In genomic region chr7:5690931-5691461, GRCh38 we compare ENCODE assay signal across 8 cellular contexts.
A peak's percentile ranks its signal among the peaks of the same experiment; 100 is the strongest.
DNase-seq lines count a peak whose midpoint lies in the region; ATAC-seq and TF ChIP-seq lines count a peak whose summit lies in the region.

No MANE protein-coding gene starts in this region.

- ATAC-seq in right lobe of liver (no peak), GM21423 (IDR thresholded peaks at IDR 0.05; ENCODE audit: unreplicated experiment) (no peak), GM21619 (IDR thresholded peaks at IDR 0.05; ENCODE audit: unreplicated experiment) (no peak)

- no peaks in the 10 kb centered on the region for H3K27me3 ChIP-seq in right lobe of liver
- no peaks in the 10 kb centered on the region for H3K27me3 ChIP-seq in WERI-Rb-1 (ENCODE audit: insufficient read depth, low read depth, severe bottlenecking)

- intact Hi-C loops in right lobe of liver (cut with DNase I) = no loop called here

- H3K9me3 ChIP-seq in right lobe of liver = no peaks in the 10 kb centered on the region
- no peaks in the 10 kb centered on the region for H3K9me3 ChIP-seq in WERI-Rb-1 (ENCODE audit: severe bottlenecking)

- TF ChIP-seq POLR2A in right lobe of liver (IDR thresholded peaks at IDR 0.05) = no peak

- WGBS in right lobe of liver (ENCODE audit: insufficient coverage, low coverage, low lambda C conversion rate, missing lambda C conversion rate) = 88% methylated on average over 5 of the region's 12 CpGs

- H3K4me1 ChIP-seq in right lobe of liver = peaks cover 0 to 32% (median 17%) of the 10 kb centered on the region in 4 donors

- in situ Hi-C loops in astrocyte of the spinal cord (cut with HindIII; ENCODE audit: low sequenced_read_pairs) = no loop called here

- H3K27ac ChIP-seq in right lobe of liver = peak overlapping the region; percentile 23 to 65 (median 44)
- peak overlapping the region; percentile 91 for H3K27ac ChIP-seq in temporal lobe (ENCODE audit: low read depth, low read length)
- H3K27ac ChIP-seq in WERI-Rb-1 = no peak overlapping the region

- H3K4me3 ChIP-seq in astrocyte of the spinal cord (ENCODE audit: low read depth, low read length) = no peak overlapping the region
- no peak overlapping the region for H3K4me3 ChIP-seq in right lobe of liver
- H3K4me3 ChIP-seq in WERI-Rb-1 (ENCODE audit: low read depth, low read length) = no peak overlapping the region

- peak; percentile 42 for DNase-seq in activated CD4-positive, alpha-beta T cell treated with anti-CD3 and anti-CD28 coated beads for 48 hours
- no peak for DNase-seq in activated CD4-positive, alpha-beta T cell treated with anti-CD3 and anti-CD28 coated beads for 1 hour
- DNase-seq in astrocyte of the spinal cord (ENCODE audit: low read depth, low spot score) (peak; percentile 22), right lobe of liver (no peak), WERI-Rb-1 (no peak)

- no peak for TF ChIP-seq CTCF in astrocyte of the spinal cord (IDR thresholded peaks at IDR 0.05; ENCODE audit: low read depth, low read length)
- TF ChIP-seq CTCF in right lobe of liver (IDR thresholded peaks at IDR 0.05) = no peak
- no peak for TF ChIP-seq CTCF in WERI-Rb-1 (IDR thresholded peaks at IDR 0.05; ENCODE audit: low read depth, low read length)

- H3K36me3 ChIP-seq in right lobe of liver = no peaks in the 10 kb centered on the region
- peaks cover 7% of the 10 kb centered on the region; the same call in 1 of the 2 replicates for H3K36me3 ChIP-seq in WERI-Rb-1

Comparison
In these comparisons a context has a peak if more than half of its experiments do, and no peak if none do; other contexts are left out.
1. DNase-seq: peak in activated CD4-positive, alpha-beta T cell treated with anti-CD3 and anti-CD28 coated beads for 48 hours (single experiment) and astrocyte of the spinal cord (single experiment); none in activated CD4-positive, alpha-beta T cell treated with anti-CD3 and anti-CD28 coated beads for 1 hour (single experiment), right lobe of liver (0 of 3) and WERI-Rb-1 (single experiment).